11 cellular contexts compared by ENCODE assay signal in genomic region chr12:11861864-11862600, GRCh38.
DNase-seq lines count a peak whose midpoint lies in the region; ATAC-seq, FAIRE-seq and TF ChIP-seq lines count a peak whose summit lies in the region.
"Had no signal": no experiment of that assay in that cellular context is flagged by ENCODE, and none has a peak within 500 bp of the region (broad histone marks: within the 10 kb centered on the region; RNA-seq: fewer than 3 reads in every experiment).

No MANE protein-coding gene starts in this region.

- 92 to 94% methylated on average over 7 of the region's 7 CpGs for WGBS in sigmoid colon, 2 donors

- TF ChIP-seq EP300 in sigmoid colon (IDR thresholded peaks at IDR 0.05): no peak

- no peaks in the 10 kb centered on the region for H3K27me3 ChIP-seq in sigmoid colon

- peaks cover 0 to 54% (median 51%) of the 10 kb centered on the region in 4 donors for H3K4me1 ChIP-seq in sigmoid colon

- no peak for TF ChIP-seq POLR2A in GM12892 (IDR thresholded peaks at IDR 0.05; ENCODE audit: low read depth, low read length)
- no peak for TF ChIP-seq POLR2A in sigmoid colon (IDR thresholded peaks at IDR 0.05)

- DNase-seq in GM12892 (ENCODE audit: insufficient read length): no peak
- no peak for DNase-seq in SK-N-MC (ENCODE audit: low read depth, low spot score)
- no peak for DNase-seq in left ventricle myocardium superior
- DNase-seq in sigmoid colon: no peak
- DNase-seq in omental fat pad (ENCODE audit: low spot score): no peak
- DNase-seq in NCI-H1417 (lab: John Stamatoyannopoulos, UW): no peak
- DNase-seq: DMS 273 treated with DMSO at 0.1 percent for 48 hours, GOT3 had no signal

- intact Hi-C loops in left ventricle myocardium superior (cut with micrococcal nuclease): no loop called here
- intact Hi-C loops in sigmoid colon (cut with DNase I): loop anchor here (5.0 kb wide), 3 partner anchors 70 to 210 kb away; no protein-coding TSS in a partner anchor

- no peak overlapping the region for H3K9ac ChIP-seq in SK-N-MC (ENCODE audit: insufficient read length)

- H3K27ac ChIP-seq in SK-N-MC (no peak overlapping the region), sigmoid colon (peak overlapping the region; percentile 82 to 88 (median 84))

- no peaks in the 10 kb centered on the region for H3K36me3 ChIP-seq in SK-N-MC (ENCODE audit: insufficient read depth, low read length)
- H3K36me3 ChIP-seq in sigmoid colon: peaks cover 0 to 4% (median 0%) of the 10 kb centered on the region in 4 donors

- 0 out of 2 replicates have a peak, but pooled peaks cover 5% of the 10 kb centered on the region for H3K9me3 ChIP-seq in SK-N-MC (ENCODE audit: low read depth, low read length)
- peaks cover 3 to 8% (median 8%) of the 10 kb centered on the region in 4 donors for H3K9me3 ChIP-seq in sigmoid colon

- ATAC-seq in left ventricle myocardium superior (peak; percentile 46), GM18873 (IDR thresholded peaks at IDR 0.05; ENCODE audit: low FRiP score, unreplicated experiment) (no peak), omental fat pad (ENCODE audit: low FRiP score) (no peak), HG02840 (IDR thresholded peaks at IDR 0.05; ENCODE audit: low FRiP score, unreplicated experiment) (no peak)
- ATAC-seq: activated CD4-positive, CD25-positive, alpha-beta regulatory T cell treated with anti-CD3 and anti-CD28 coated beads, Interleukin-2, amount 50 U/mL, for 24 hours had no signal

- peak; percentile 14 for FAIRE-seq in GM12892 (lab: Jason Lieb, UNC)

- TF ChIP-seq CTCF in sigmoid colon (IDR thresholded peaks at IDR 0.05) (no peak), omental fat pad (IDR thresholded peaks at IDR 0.05) (no peak)

- H3K4me3 ChIP-seq in SK-N-MC (peak overlapping the region; percentile 22; the same call in 1 of the 2 replicates), sigmoid colon (no peak overlapping the region)
